Comparison of ENCODE assay signal across 23 cellular contexts in the genomic region with DNA sequence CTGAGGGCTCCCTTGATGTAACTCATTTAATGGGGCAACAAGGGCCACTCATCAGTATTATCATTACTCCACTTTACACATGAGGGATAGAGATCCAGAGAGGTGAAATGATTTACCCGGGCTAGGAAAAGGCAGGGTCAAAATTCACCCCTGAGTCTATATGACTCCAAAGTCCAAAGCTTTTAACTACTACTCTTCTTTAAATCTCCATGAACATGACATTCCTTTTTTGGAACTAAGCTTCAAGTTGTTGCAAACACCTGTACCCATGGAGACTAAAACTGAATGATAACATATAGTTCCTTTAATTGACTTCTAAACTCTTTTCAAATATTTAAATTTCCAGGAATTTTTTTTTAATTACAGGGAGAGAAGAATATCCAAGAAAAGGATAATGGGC.
"Had no signal": no experiment of that assay in that cellular context is flagged by ENCODE, and none has a peak within 500 bp of the region (broad histone marks: within the 10 kb centered on the region; RNA-seq: fewer than 3 reads in every experiment).

No MANE protein-coding gene starts in this region.

- DNase-seq: dermis blood vessel endothelial cell; effector memory CD4-positive, alpha-beta T cell; foreskin keratinocyte; heart left ventricle; kidney glomerular epithelial cell; mesenchymal stem cell; naive thymus-derived CD8-positive, alpha-beta T cell; nephron progenitor cell; ovary; posterior cingulate gyrus; psoas muscle; stimulated activated CD4-positive, alpha-beta T cell treated with anti-CD3 and anti-CD28 coated beads, Interleukin-15, amount 100 ng/mL, for 24 hours; stimulated activated CD4-positive, alpha-beta T cell treated with anti-CD3 and anti-CD28 coated beads, Interleukin-2, amount 100 ng/mL, for 48 hours; stimulated activated naive B cell treated with anti-CD40 and anti-IgM and Interleukin-4, amounts not matched to agents 10 μg/mL and 1 μg/mL and 100 μg/mL, for 72 hours; stimulated activated naive CD8-positive, alpha-beta T cell treated with anti-CD3 and anti-CD28 coated beads, Interleukin-15, amount 100 ng/mL, for 72 hours; testis; transverse colon; upper lobe of right lung had no signal

- H3K27me3 ChIP-seq: esophagus muscularis mucosa, foreskin keratinocyte, gastroesophageal sphincter, ovary, testis, transverse colon, upper lobe of right lung, uterus had no signal

- ATAC-seq: foreskin keratinocyte; naive thymus-derived CD8-positive, alpha-beta T cell; psoas muscle; stimulated activated naive B cell treated with anti-CD40 and anti-IgM and Interleukin-4, amounts not matched to agents 10 μg/mL and 1 μg/mL and 100 μg/mL, for 72 hours; stimulated activated naive CD8-positive, alpha-beta T cell treated with anti-CD3 and anti-CD28 coated beads, Interleukin-15, amount 100 ng/mL, for 72 hours; upper lobe of right lung had no signal

- H3K4me3 ChIP-seq: coronary artery, esophagus muscularis mucosa, gastroesophageal sphincter, heart left ventricle, ovary, psoas muscle, skin epidermis, testis, transverse colon, upper lobe of right lung, uterus had no signal

- H3K27ac ChIP-seq: foreskin keratinocyte, gastroesophageal sphincter, ovary, psoas muscle, skin epidermis, testis, upper lobe of right lung, uterus had no signal

- H3K36me3 ChIP-seq: esophagus muscularis mucosa, gastroesophageal sphincter, heart left ventricle, ovary, transverse colon, upper lobe of right lung, uterus had no signal

- H3K4me1 ChIP-seq: foreskin keratinocyte, gastroesophageal sphincter, psoas muscle, testis, upper lobe of right lung, uterus had no signal

- H3K9me3 ChIP-seq: esophagus muscularis mucosa, gastroesophageal sphincter, heart left ventricle, ovary, psoas muscle, testis, transverse colon, upper lobe of right lung, uterus had no signal
